ENCODE assay signal across 15 cellular contexts in genomic region chr12:5689773-5690172, GRCh38.
"Had no signal": no experiment of that assay in that cellular context is flagged by ENCODE, and none has a peak within 500 bp of the region (broad histone marks: within the 10 kb centered on the region; RNA-seq: fewer than 3 reads in every experiment).

No MANE protein-coding gene starts in this region.

- H3K27me3 ChIP-seq: uterus had no signal

- DNase-seq: activated CD4-positive, alpha-beta T cell treated with anti-CD3 and anti-CD28 coated beads, Interleukin-2, amount 50 U/mL, for 1 hour; activated naive CD8-positive, alpha-beta T cell treated with anti-CD3 and anti-CD28 coated beads for 36 hours; anterior cingulate cortex; cerebellar nuclear complex; mammary epithelial cell; mucosa of descending colon; naive thymus-derived CD8-positive, alpha-beta T cell; nucleus accumbens; right cardiac atrium; tibial artery; uterus had no signal

- H3K36me3 ChIP-seq: tibial artery, uterus had no signal

- ATAC-seq: left lobe of liver; mucosa of descending colon; naive thymus-derived CD8-positive, alpha-beta T cell; right cardiac atrium; stimulated activated memory B cell treated with anti-CD40 and anti-IgM and Interleukin-4, amounts not matched to agents 10 μg/mL and 1 μg/mL and 100 μg/mL, for 72 hours had no signal

- H3K9me3 ChIP-seq: mucosa of descending colon, tibial artery, uterus had no signal

- H3K27ac ChIP-seq: tibial artery, uterus had no signal

- H3K4me3 ChIP-seq: mucosa of descending colon, tibial artery, uterus had no signal

- H3K4me1 ChIP-seq: tibial artery, uterus had no signal

- FAIRE-seq: islet of Langerhans, TTC549 had no signal
